In genomic region chr1:202979459-202979858, GRCh38 we compare ENCODE assay signal across 1 cellular context.
TF ChIP-seq lines count a peak whose summit lies in the region.

No MANE protein-coding gene starts in this region.

TF ChIP-seq in K562, 482 proteins besides CTCF, POLR2A, EP300 and RAD21:
- TF ChIP-seq CAMTA2 (CRISPR knock-in tag; conservative IDR thresholded peaks at IDR 0.05) (no peak), ZNF830 (CRISPR knock-in tag; IDR thresholded peaks at IDR 0.05) (no peak), ZBTB34 (CRISPR knock-in tag; IDR thresholded peaks at IDR 0.05) (no peak), HIVEP1 (CRISPR knock-in tag; IDR thresholded peaks at IDR 0.05) (no peak), PRMT5 (CRISPR knock-in tag; IDR thresholded peaks at IDR 0.05) (no peak), ZNF3 (CRISPR knock-in tag; IDR thresholded peaks at IDR 0.05) (no peak), ZNF146 (CRISPR knock-in tag; IDR thresholded peaks at IDR 0.05; ENCODE audit: unreplicated experiment) (no peak), ZNF699 (CRISPR knock-in tag; IDR thresholded peaks at IDR 0.05; ENCODE audit: insufficient replicate concordance) (no peak), GTF2B (IDR thresholded peaks at IDR 0.05; ENCODE audit: extremely low read depth, insufficient read length) (no peak), MAZ (CRISPR knock-in tag; conservative IDR thresholded peaks at IDR 0.05 in 1 of 2, IDR thresholded peaks at IDR 0.05 in 1 of 2) (no peak), TCFL5 (CRISPR knock-in tag; conservative IDR thresholded peaks at IDR 0.05) (no peak), FOXP4 (CRISPR knock-in tag; IDR thresholded peaks at IDR 0.05; ENCODE audit: borderline replicate concordance) (no peak), ZKSCAN8 (CRISPR knock-in tag; IDR thresholded peaks at IDR 0.05) (no peak), CBFA2T3 (IDR thresholded peaks at IDR 0.05) (peak; percentile 59), KDM1A (IDR thresholded peaks at IDR 0.05) (peak in 1 of 2 experiments; percentile 55; a peak in 2 of 4 replicates), ATF6 (CRISPR knock-in tag; IDR thresholded peaks at IDR 0.05) (no peak), ZNF124 (CRISPR knock-in tag; IDR thresholded peaks at IDR 0.05) (no peak), ZNF282 (CRISPR knock-in tag; IDR thresholded peaks at IDR 0.05) (no peak), HDAC8 (tag; IDR thresholded peaks at IDR 0.05) (no peak), ARID2 (IDR thresholded peaks at IDR 0.05) (no peak), CSDE1 (IDR thresholded peaks at IDR 0.05) (no peak), ZC3H4 (CRISPR knock-in tag; IDR thresholded peaks at IDR 0.05; ENCODE audit: borderline replicate concordance) (no peak), CBFA2T2 (conservative IDR thresholded peaks at IDR 0.05) (peak; percentile 35), ZFP30 (CRISPR knock-in tag; IDR thresholded peaks at IDR 0.05; ENCODE audit: borderline replicate concordance) (no peak), ZNF175 (CRISPR knock-in tag; IDR thresholded peaks at IDR 0.05; ENCODE audit: low read depth) (no peak), RCOR1 (IDR thresholded peaks at IDR 0.05; ENCODE audit: borderline replicate concordance in 1 of 2, low read depth in 2 of 2, low read length in 2 of 2) (0 out of 4 replicates have a peak, but pooled peaks of 1 of the 2 experiments have one; percentile 18), ATF4 (CRISPR knock-in tag; IDR thresholded peaks at IDR 0.05) (no peak)
